Comparison of ENCODE assay signal across 21 cellular contexts in the genomic region with DNA sequence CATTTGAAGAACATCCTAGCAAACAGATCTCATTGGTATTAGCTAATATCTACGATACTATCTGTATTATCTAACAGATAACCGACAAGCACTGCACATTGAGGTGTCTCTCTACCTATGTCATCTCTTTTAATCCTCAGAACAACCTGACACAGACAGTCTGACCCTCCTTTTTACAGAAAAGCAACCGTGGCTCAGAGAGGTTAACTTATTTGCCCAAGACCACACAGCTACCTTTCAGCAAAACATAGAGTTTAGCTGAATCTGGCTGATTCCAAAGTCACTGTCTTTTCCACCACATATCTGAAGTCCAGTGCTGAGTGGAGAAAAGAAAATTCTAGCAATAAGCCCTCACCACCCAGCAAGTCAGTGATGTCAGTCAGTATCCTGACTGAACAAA.
DNase-seq lines count a peak whose midpoint lies in the region; ATAC-seq, FAIRE-seq and TF ChIP-seq lines count a peak whose summit lies in the region.
"Had no signal": no experiment of that assay in that cellular context is flagged by ENCODE, and none has a peak within 500 bp of the region (broad histone marks: within the 10 kb centered on the region; RNA-seq: fewer than 3 reads in every experiment).

No MANE protein-coding gene starts in this region.

- H3K9me1 ChIP-seq in K562 (ENCODE audit: control insufficient read depth, insufficient read depth, low read length), result no peaks in the 10 kb centered on the region

- no peak overlapping the region for H3K4me3 ChIP-seq in HEK293 (ENCODE audit: low read depth, low read length)
- H3K4me3 ChIP-seq in K562, result no peak overlapping the region
- no peak overlapping the region for H3K4me3 ChIP-seq in suprapubic skin
- H3K4me3 ChIP-seq: A549; BLaER1 treated with 17β-estradiol and CSF1 and Interleukin-3, amounts not matched to agents 10 nM and 100 nM had no signal

- TF ChIP-seq EP300 in K562 (IDR thresholded peaks at IDR 0.05; ENCODE audit: low read length), result no peak
- no peak for TF ChIP-seq EP300 in suprapubic skin (IDR thresholded peaks at IDR 0.05)

- no peak overlapping the region for H3K4me2 ChIP-seq in K562 (ENCODE audit: insufficient read depth, low read length)
- H3K4me2 ChIP-seq: A549 had no signal

- H3K4me1 ChIP-seq in HEK293 (ENCODE audit: control insufficient read depth, insufficient read depth, low read length) (peaks cover 10% of the 10 kb centered on the region), K562 (replicated peaks in 1 of 2; ENCODE audit: control insufficient read depth in 2 of 2, insufficient read depth in 2 of 2, low read length in 2 of 2) (peaks cover 0 to 7% of the 10 kb centered on the region in 2 experiments; a peak in 2 of 5 replicates), suprapubic skin (peaks cover 15% of the 10 kb centered on the region)
- H3K4me1 ChIP-seq: Caco-2 had no signal

- no peak overlapping the region for H3K27ac ChIP-seq in HEK293 (ENCODE audit: extremely low read depth, low read depth, low read length)
- H3K27ac ChIP-seq in K562 (ENCODE audit: extremely low read depth, low read depth, low read length), result no peak overlapping the region
- no peak overlapping the region for H3K27ac ChIP-seq in suprapubic skin
- H3K27ac ChIP-seq: 22Rv1; A549; BLaER1 treated with 17β-estradiol and CSF1 and Interleukin-3, amounts not matched to agents 10 nM and 100 nM; C4-2B had no signal

- TF ChIP-seq POLR2A in K562 (conservative IDR thresholded peaks at IDR 0.05) (no peak), suprapubic skin (IDR thresholded peaks at IDR 0.05) (no peak)

- intact Hi-C loops in K562 (cut with micrococcal nuclease), result no loop called here

- POLR2A ChIA-PET in HEK293 (lab: Yijun Ruan, JAX), result no interaction called here
- POLR2A ChIA-PET in K562 (lab: Yijun Ruan, JAX), result interaction anchor here (0.7 to 1.2 kb wide), 2 partner anchors 11 to 343 kb away, joined by 3 read pairs; no protein-coding TSS in a partner anchor

- BruUV-seq in K562 (replicated peaks; lab: Mats Ljungman, UMichigan), result no TSS peak

- no peak for FAIRE-seq in K562 (lab: Jason Lieb, UNC)
- FAIRE-seq: A549, D721Med, G401.6, GM12891, GM19239 had no signal

- H3K4me3 Mint-ChIP-seq in stimulated activated effector memory CD8-positive, alpha-beta T cell treated with anti-CD3 and anti-CD28 coated beads, Interleukin-12 subunit alpha, Interleukin-12 subunit beta, amount 100 ng/mL, for 72 hours, result no peak overlapping the region
- H3K4me3 Mint-ChIP-seq: B cell; CD4-positive, alpha-beta T cell; CD8-positive, alpha-beta T cell had no signal

- no peaks in the 10 kb centered on the region for H4K20me1 ChIP-seq in K562 (replicated peaks; ENCODE audit: control insufficient read depth, insufficient read depth, low read length)
- H4K20me1 ChIP-seq: BLaER1 treated with 17β-estradiol and CSF1 and Interleukin-3, amounts not matched to agents 10 nM and 100 nM had no signal

- H3K9ac ChIP-seq in K562 (ENCODE audit: insufficient read depth in 1 of 2, low read depth in 2 of 2, low read length in 2 of 2), result no peak overlapping the region
- H3K9ac ChIP-seq: BLaER1 treated with 17β-estradiol and CSF1 and Interleukin-3, amounts not matched to agents 10 nM and 100 nM had no signal

- H2AFZ ChIP-seq in K562 (ENCODE audit: low read depth, low read length), result no peak overlapping the region

- H3K27ac Mint-ChIP-seq in stimulated activated effector memory CD8-positive, alpha-beta T cell treated with anti-CD3 and anti-CD28 coated beads, Interleukin-12 subunit alpha, Interleukin-12 subunit beta, amount 100 ng/mL, for 72 hours, result peak overlapping the region; percentile 50
- H3K27ac Mint-ChIP-seq: B cell; CD4-positive, alpha-beta T cell; CD8-positive, alpha-beta T cell had no signal

- DNase-seq in K562 (ENCODE audit: extremely low read depth in 1 of 4, low spot score in 3 of 4) (no peak), suprapubic skin (ENCODE audit: low spot score in 2 of 2) (no peak)
- no peak for DNase-seq in stimulated activated effector memory CD8-positive, alpha-beta T cell treated with anti-CD3 and anti-CD28 coated beads, Interleukin-12 subunit alpha, Interleukin-12 subunit beta, amount 100 ng/mL, for 72 hours (ENCODE audit: low spot score in 2 of 2)
- no peak for DNase-seq in activated CD8-positive, alpha-beta memory T cell treated with anti-CD3 and anti-CD28 coated beads, Interleukin-2, amount 50 U/mL, for 4 hours
- DNase-seq: AML-193; Caco-2; Calu3; CD4-positive, alpha-beta T cell; CD8-positive, alpha-beta T cell; DMS79 treated with DMSO at 0.1 percent for 48 hours; GF-D8 had no signal

- TF ChIP-seq RAD21 in K562 (CRISPR knock-in tag; conservative IDR thresholded peaks at IDR 0.05 in 1 of 2, IDR thresholded peaks at IDR 0.05 in 1 of 2), result no peak

- WGBS in K562 (ENCODE audit: insufficient coverage, low coverage, missing lambda C conversion rate), result 25% methylated on average over 3 of the region's 3 CpGs
- 96% methylated on average over 3 of the region's 3 CpGs for WGBS in suprapubic skin

- H3K9me3 ChIP-seq in HEK293 (ENCODE audit: control insufficient read depth, insufficient read depth, low read depth, low read length) (no peaks in the 10 kb centered on the region), K562 (replicated peaks; ENCODE audit: control insufficient read depth, insufficient read depth, low read depth, low read length) (no peaks in the 10 kb centered on the region), suprapubic skin (no peaks in the 10 kb centered on the region)
- H3K9me3 ChIP-seq: A549, Caco-2 had no signal

- TF ChIP-seq CTCF in HEK293 (tag by site-specific recombination; IDR thresholded peaks at IDR 0.05), result no peak
- TF ChIP-seq CTCF in K562 (IDR thresholded peaks at IDR 0.05 in 2 of 3, conservative IDR thresholded peaks at IDR 0.05 in 1 of 3; ENCODE audit: insufficient read depth in 2 of 3, low read depth in 1 of 3, low read length in 3 of 3), result no peak
- TF ChIP-seq CTCF in suprapubic skin (IDR thresholded peaks at IDR 0.05), result no peak

- no peaks in the 10 kb centered on the region for H3K36me3 Mint-ChIP-seq in stimulated activated effector memory CD8-positive, alpha-beta T cell treated with anti-CD3 and anti-CD28 coated beads, Interleukin-12 subunit alpha, Interleukin-12 subunit beta, amount 100 ng/mL, for 72 hours
- H3K36me3 Mint-ChIP-seq: CD8-positive, alpha-beta T cell had no signal

- H3K4me1 Mint-ChIP-seq in stimulated activated effector memory CD8-positive, alpha-beta T cell treated with anti-CD3 and anti-CD28 coated beads, Interleukin-12 subunit alpha, Interleukin-12 subunit beta, amount 100 ng/mL, for 72 hours, result no peaks in the 10 kb centered on the region

- CTCF ChIA-PET in HEK293 (lab: Yijun Ruan, JAX), result interaction anchor here (0.6 to 0.8 kb wide), 2 partner anchors 94 to 1192 kb away, joined by 3 read pairs; no protein-coding TSS in a partner anchor
- CTCF ChIA-PET in K562 (lab: Yijun Ruan, JAX; ENCODE audit: low intra/inter-chr PET ratio), result interaction anchor here (0.6 kb wide), 1 partner anchor 1296 kb away, joined by 5 read pairs; no protein-coding TSS in a partner anchor

- in situ Hi-C loops in K562 (cut with MboI), result no loop called here

- H3K36me3 ChIP-seq in HEK293 (ENCODE audit: control insufficient read depth in 2 of 2, insufficient read depth in 1 of 2, low read length in 2 of 2) (no peaks in the 10 kb centered on the region), K562 (ENCODE audit: control insufficient read depth, insufficient read depth, low read length) (no peaks in the 10 kb centered on the region), suprapubic skin (no peaks in the 10 kb centered on the region)

- no peak for ATAC-seq in K562
- no peak for ATAC-seq in stimulated activated effector memory CD8-positive, alpha-beta T cell treated with anti-CD3 and anti-CD28 coated beads, Interleukin-12 subunit alpha, Interleukin-12 subunit beta, amount 100 ng/mL, for 72 hours
- ATAC-seq: A549; CD8-positive, alpha-beta T cell had no signal

- H3K9me3 Mint-ChIP-seq in stimulated activated effector memory CD8-positive, alpha-beta T cell treated with anti-CD3 and anti-CD28 coated beads, Interleukin-12 subunit alpha, Interleukin-12 subunit beta, amount 100 ng/mL, for 72 hours, result no peaks in the 10 kb centered on the region
- H3K9me3 Mint-ChIP-seq: CD4-positive, alpha-beta T cell; CD8-positive, alpha-beta T cell had no signal

- no peaks in the 10 kb centered on the region for H3K27me3 ChIP-seq in K562 (ENCODE audit: control insufficient read depth in 2 of 2, insufficient read depth in 2 of 2, low read length in 2 of 2)
- no peaks in the 10 kb centered on the region for H3K27me3 ChIP-seq in suprapubic skin
- H3K27me3 ChIP-seq: BLaER1 treated with 17β-estradiol and CSF1 and Interleukin-3, amounts not matched to agents 10 nM and 100 nM had no signal

- H3K79me2 ChIP-seq in K562 (ENCODE audit: control insufficient read depth, insufficient read depth, low read length), result no peaks in the 10 kb centered on the region

TF ChIP-seq in HEK293, 187 proteins besides CTCF, POLR2A, EP300 and RAD21:
- no peak for TF ChIP-seq GLI2 (tag by site-specific recombination; IDR thresholded peaks at IDR 0.05; ENCODE audit: borderline replicate concordance, low read depth)
- TF ChIP-seq ZNF768 (tag by site-specific recombination; IDR thresholded peaks at IDR 0.05), result peak; percentile 58; the same call in 1 of the 2 replicates

TF ChIP-seq in K562, 482 proteins besides CTCF, POLR2A, EP300 and RAD21 (continues in another document):
- TF ChIP-seq ZNF551 (CRISPR knock-in tag; IDR thresholded peaks at IDR 0.05) (no peak), ETS2 (tag; IDR thresholded peaks at IDR 0.05; ENCODE audit: borderline replicate concordance, poor library complexity, severe bottlenecking) (no peak), KDM1A (IDR thresholded peaks at IDR 0.05) (peak; percentile 46 to 58; a peak in 2 of 4 replicates), ARID1B (IDR thresholded peaks at IDR 0.05) (no peak), ZFP36 (IDR thresholded peaks at IDR 0.05; ENCODE audit: low read depth, low read length, partially characterized antibody) (peak; percentile 76), RBM25 (IDR thresholded peaks at IDR 0.05; ENCODE audit: low read depth, low read length, severe bottlenecking) (peak; percentile 80)
